Comparison of ENCODE assay signal across 25 cellular contexts in the genomic region with DNA sequence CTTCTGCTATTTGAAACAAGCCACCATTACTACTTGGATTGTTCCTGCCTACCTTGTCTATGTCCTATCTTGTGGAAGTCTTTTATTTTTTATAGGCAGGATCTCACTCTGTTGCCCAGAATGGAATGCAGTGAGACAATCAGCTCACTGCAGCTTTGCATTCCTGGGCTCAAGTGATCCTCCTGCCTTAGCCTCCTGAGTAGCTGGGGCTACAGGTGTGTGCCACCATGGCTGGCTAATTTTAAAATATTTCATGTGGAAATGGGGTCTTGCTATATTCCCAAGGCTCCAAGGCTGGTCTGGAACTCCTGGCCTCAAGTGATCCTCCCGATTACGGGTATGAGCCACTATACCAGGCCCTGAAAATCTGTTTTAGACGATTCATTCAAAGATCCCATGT. TPM values are rescaled to one million over a fixed set of nuclear protein-coding genes. Genes with fewer than 3 reads are reported as not detected.
DNase-seq lines count a peak whose midpoint lies in the region; ATAC-seq and TF ChIP-seq lines count a peak whose summit lies in the region.
"Had no signal": no experiment of that assay in that cellular context is flagged by ENCODE, and none has a peak within 500 bp of the region (broad histone marks: within the 10 kb centered on the region; RNA-seq: fewer than 3 reads in every experiment).

No MANE protein-coding gene starts in this region.

- H3K27me3 ChIP-seq in breast epithelium, result no peaks in the 10 kb centered on the region
- H3K27me3 ChIP-seq: BLaER1, body of pancreas, esophagus muscularis mucosa, left lung, tibial artery had no signal

- H3K9me3 Mint-ChIP-seq in MCF 10A (ENCODE audit: unreplicated experiment), result no peaks in the 10 kb centered on the region
- no peaks in the 10 kb centered on the region for H3K9me3 Mint-ChIP-seq in WTC11
- no peaks in the 10 kb centered on the region for H3K9me3 Mint-ChIP-seq in stimulated activated effector memory CD8-positive, alpha-beta T cell treated with anti-CD3 and anti-CD28 coated beads, Interleukin-12 subunit alpha, Interleukin-12 subunit beta, amount 100 ng/mL, for 72 hours

- H3K4me3 Mint-ChIP-seq in MCF 10A (ENCODE audit: unreplicated experiment), result no peak overlapping the region
- no peak overlapping the region for H3K4me3 Mint-ChIP-seq in WTC11
- H3K4me3 Mint-ChIP-seq in stimulated activated effector memory CD8-positive, alpha-beta T cell treated with anti-CD3 and anti-CD28 coated beads, Interleukin-12 subunit alpha, Interleukin-12 subunit beta, amount 100 ng/mL, for 72 hours, result no peak overlapping the region

- TF ChIP-seq POLR2A in breast epithelium (IDR thresholded peaks at IDR 0.05), result no peak

- intact Hi-C loops in MCF 10A (cut with micrococcal nuclease), result no loop called here
- intact Hi-C loops in breast epithelium (cut with DNase I; ENCODE audit: low total_unique reads), result no loop called here

- H3K36me3 Mint-ChIP-seq in MCF 10A (ENCODE audit: insufficient read depth, unreplicated experiment), result peaks cover 87% of the 10 kb centered on the region
- H3K36me3 Mint-ChIP-seq in WTC11, result peaks cover 58% of the 10 kb centered on the region
- peaks cover 98% of the 10 kb centered on the region for H3K36me3 Mint-ChIP-seq in stimulated activated effector memory CD8-positive, alpha-beta T cell treated with anti-CD3 and anti-CD28 coated beads, Interleukin-12 subunit alpha, Interleukin-12 subunit beta, amount 100 ng/mL, for 72 hours

- CTCF ChIA-PET in MCF 10A (lab: Yijun Ruan, JAX) (interaction anchor here (0.7 to 1.7 kb wide), 2 partner anchors 11 to 252 kb away, joined by 3 to 9 read pairs; no protein-coding TSS in a partner anchor), HEK293 (lab: Yijun Ruan, JAX) (no interaction called here), WTC11 (lab: Charles Lee) (no interaction called here)

- peaks cover 7% of the 10 kb centered on the region for H3K36me3 ChIP-seq in breast epithelium
- peaks cover 24 to 73% of the 10 kb centered on the region in 2 experiments for H3K36me3 ChIP-seq in HEK293 (ENCODE audit: control insufficient read depth in 2 of 2, insufficient read depth in 1 of 2, low read length in 2 of 2)

- no TSS peak for BruUV-seq in MCF 10A (replicated peaks; lab: Mats Ljungman, UMichigan)

- no peak for TF ChIP-seq CTCF in MCF 10A (IDR thresholded peaks at IDR 0.05; ENCODE audit: unreplicated experiment)
- no peak for TF ChIP-seq CTCF in breast epithelium (IDR thresholded peaks at IDR 0.05)
- no peak for TF ChIP-seq CTCF in HEK293 (tag by site-specific recombination; IDR thresholded peaks at IDR 0.05)
- TF ChIP-seq CTCF in WTC11 (IDR thresholded peaks at IDR 0.05), result no peak

- H3K27ac ChIP-seq in breast epithelium (no peak overlapping the region), HEK293 (ENCODE audit: extremely low read depth, low read depth, low read length) (no peak overlapping the region)
- H3K27ac ChIP-seq: BLaER1, body of pancreas, esophagus muscularis mucosa, left lung, psoas muscle had no signal

- H3K9me3 ChIP-seq in breast epithelium (no peaks in the 10 kb centered on the region), HEK293 (ENCODE audit: control insufficient read depth, insufficient read depth, low read depth, low read length) (no peaks in the 10 kb centered on the region)
- H3K9me3 ChIP-seq: BLaER1, body of pancreas, Caco-2, esophagus muscularis mucosa, left lung, psoas muscle, tibial artery had no signal

- DNase-seq in MCF 10A (ENCODE audit: unreplicated experiment) (no peak), breast epithelium (ENCODE audit: low spot score in 2 of 2) (no peak), WTC11 (ENCODE audit: low spot score) (no peak)
- no peak for DNase-seq in stimulated activated effector memory CD8-positive, alpha-beta T cell treated with anti-CD3 and anti-CD28 coated beads, Interleukin-12 subunit alpha, Interleukin-12 subunit beta, amount 100 ng/mL, for 72 hours (ENCODE audit: low spot score in 2 of 2)
- DNase-seq: activated CD4-positive, alpha-beta T cell treated with anti-CD3 and anti-CD28 coated beads for 1 hour; activated naive CD4-positive, alpha-beta T cell; activated T-cell treated with anti-CD3 and anti-CD28 coated beads, Interleukin-2, amount 50 U/mL, for 48 hours; body of pancreas; Caco-2; cerebellar nuclear complex; foreskin fibroblast; left lung; NCI-H1105; NCI-H187; NCI-H524; NK-92 treated with Interleukin-12 subunit alpha and Interleukin-12 subunit beta, amount 100 ng/mL, for 24 hours; psoas muscle; stimulated activated CD4-positive, alpha-beta T cell treated with anti-CD3 and anti-CD28 coated beads, Interleukin-4, amount 100 ng/mL, for 1 hour; tibial artery had no signal

- POLR2A ChIA-PET in MCF 10A (lab: Yijun Ruan, JAX), result no interaction called here
- POLR2A ChIA-PET in HEK293 (lab: Yijun Ruan, JAX), result no interaction called here
- POLR2A ChIA-PET in WTC11 (lab: Charles Lee), result no interaction called here

- ATAC-seq in WTC11, result peak; percentile 5
- ATAC-seq in stimulated activated effector memory CD8-positive, alpha-beta T cell treated with anti-CD3 and anti-CD28 coated beads, Interleukin-12 subunit alpha, Interleukin-12 subunit beta, amount 100 ng/mL, for 72 hours, result no peak
- no peak for ATAC-seq in HG02571 (IDR thresholded peaks at IDR 0.05; ENCODE audit: unreplicated experiment)
- no peak for ATAC-seq in HG03460 (IDR thresholded peaks at IDR 0.05; ENCODE audit: unreplicated experiment)
- ATAC-seq: body of pancreas, left lung, psoas muscle, Right ventricle myocardium inferior had no signal

- peak overlapping the region; percentile 13 for H3K27ac Mint-ChIP-seq in MCF 10A (ENCODE audit: low read depth, unreplicated experiment)
- peak overlapping the region; percentile 21; the same call in 1 of the 2 replicates for H3K27ac Mint-ChIP-seq in WTC11
- H3K27ac Mint-ChIP-seq in stimulated activated effector memory CD8-positive, alpha-beta T cell treated with anti-CD3 and anti-CD28 coated beads, Interleukin-12 subunit alpha, Interleukin-12 subunit beta, amount 100 ng/mL, for 72 hours, result peak overlapping the region; percentile 15

- H3K4me1 Mint-ChIP-seq in MCF 10A (ENCODE audit: insufficient read depth, unreplicated experiment) (peaks cover 6% of the 10 kb centered on the region), WTC11 (peaks cover 7% of the 10 kb centered on the region)
- H3K4me1 Mint-ChIP-seq in stimulated activated effector memory CD8-positive, alpha-beta T cell treated with anti-CD3 and anti-CD28 coated beads, Interleukin-12 subunit alpha, Interleukin-12 subunit beta, amount 100 ng/mL, for 72 hours, result peaks cover 14% of the 10 kb centered on the region

- no peak overlapping the region for H3K4me3 ChIP-seq in breast epithelium
- no peak overlapping the region for H3K4me3 ChIP-seq in HEK293 (ENCODE audit: low read depth, low read length)
- H3K4me3 ChIP-seq: BLaER1, body of pancreas, esophagus muscularis mucosa, left lung, psoas muscle, tibial artery had no signal

- no peaks in the 10 kb centered on the region for H3K27me3 Mint-ChIP-seq in MCF 10A (ENCODE audit: insufficient read depth, unreplicated experiment)
- no peaks in the 10 kb centered on the region for H3K27me3 Mint-ChIP-seq in WTC11 (ENCODE audit: low read depth)

- no peaks in the 10 kb centered on the region for H3K4me1 ChIP-seq in breast epithelium
- no peaks in the 10 kb centered on the region for H3K4me1 ChIP-seq in HEK293 (ENCODE audit: control insufficient read depth, insufficient read depth, low read length)
- H3K4me1 ChIP-seq: Caco-2 had no signal

TF ChIP-seq in HEK293, 187 proteins besides CTCF, POLR2A, EP300 and RAD21:
- TF ChIP-seq ZNF658 (tag by site-specific recombination; IDR thresholded peaks at IDR 0.05) (no peak), SCRT2 (tag by site-specific recombination; IDR thresholded peaks at IDR 0.05) (peak; percentile 38; the same call in 1 of the 2 replicates), ZNF121 (tag by site-specific recombination; IDR thresholded peaks at IDR 0.05) (0 out of 2 replicates have a peak, but pooled peaks have one; percentile 35)

TF ChIP-seq in WTC11, 78 proteins besides CTCF, POLR2A, EP300 and RAD21 (continues in another document):
- TF ChIP-seq ZNF263 (CRISPR knock-in tag; IDR thresholded peaks at IDR 0.05; ENCODE audit: low read depth) (no peak), GRHL2 (CRISPR knock-in tag; IDR thresholded peaks at IDR 0.05; ENCODE audit: insufficient replicate concordance, severe bottlenecking) (no peak)
- TF ChIP-seq, protein P1, sequence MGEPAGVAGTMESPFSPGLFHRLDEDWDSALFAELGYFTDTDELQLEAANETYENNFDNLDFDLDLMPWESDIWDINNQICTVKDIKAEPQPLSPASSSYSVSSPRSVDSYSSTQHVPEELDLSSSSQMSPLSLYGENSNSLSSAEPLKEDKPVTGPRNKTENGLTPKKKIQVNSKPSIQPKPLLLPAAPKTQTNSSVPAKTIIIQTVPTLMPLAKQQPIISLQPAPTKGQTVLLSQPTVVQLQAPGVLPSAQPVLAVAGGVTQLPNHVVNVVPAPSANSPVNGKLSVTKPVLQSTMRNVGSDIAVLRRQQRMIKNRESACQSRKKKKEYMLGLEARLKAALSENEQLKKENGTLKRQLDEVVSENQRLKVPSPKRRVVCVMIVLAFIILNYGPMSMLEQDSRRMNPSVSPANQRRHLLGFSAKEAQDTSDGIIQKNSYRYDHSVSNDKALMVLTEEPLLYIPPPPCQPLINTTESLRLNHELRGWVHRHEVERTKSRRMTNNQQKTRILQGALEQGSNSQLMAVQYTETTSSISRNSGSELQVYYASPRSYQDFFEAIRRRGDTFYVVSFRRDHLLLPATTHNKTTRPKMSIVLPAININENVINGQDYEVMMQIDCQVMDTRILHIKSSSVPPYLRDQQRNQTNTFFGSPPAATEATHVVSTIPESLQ (CRISPR knock-in tag; IDR thresholded peaks at IDR 0.05), result no peak

RNA-seq across cellular contexts. Expression of a gene that starts 7.6 kb away (rescaled TPM):
- total RNA-seq in MCF 10A (2022) (2,661 and 2,955 TPM in 2 replicates), breast epithelium (1,000 to 10,000 TPM; 3,228 to 5,074 (median 4,710) TPM), WTC11 (2021) (2,111 to 2,489 TPM (median 2,363 TPM) in 3 replicates)
